Comparison of ENCODE assay signal across 21 cellular contexts in the genomic region with DNA sequence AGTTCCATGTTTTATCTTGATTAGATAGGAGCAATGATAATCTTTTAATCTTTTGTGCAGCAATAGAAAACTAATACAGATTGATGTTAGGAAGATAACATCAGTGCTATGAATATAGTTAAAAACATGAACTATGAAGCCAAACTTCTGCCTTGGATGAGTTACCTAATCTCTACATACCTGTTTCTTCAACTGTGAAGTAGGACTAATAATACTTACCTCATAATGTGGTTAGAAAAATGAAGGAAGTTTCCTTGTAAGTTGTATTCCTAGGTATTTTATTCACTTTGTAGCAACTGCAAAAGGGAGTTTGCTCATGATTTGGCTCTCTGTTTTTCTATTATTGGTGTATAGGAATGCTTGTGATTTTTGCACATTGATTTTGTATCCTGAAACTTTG.
DNase-seq lines count a peak whose midpoint lies in the region; ATAC-seq, FAIRE-seq and TF ChIP-seq lines count a peak whose summit lies in the region.
"Had no signal": no experiment of that assay in that cellular context is flagged by ENCODE, and none has a peak within 500 bp of the region (broad histone marks: within the 10 kb centered on the region; RNA-seq: fewer than 3 reads in every experiment).

No MANE protein-coding gene starts in this region.

- no peak for DNase-seq in RCC 7860 (ENCODE audit: low spot score)
- no peak for DNase-seq in hepatocyte (ENCODE audit: low spot score)
- peak; percentile 79 for DNase-seq in kidney tubule cell (ENCODE audit: low spot score)
- DNase-seq in renal cortical epithelial cell (ENCODE audit: low read depth), result peak; percentile 70
- DNase-seq in heart left ventricle, result no peak
- no peak for DNase-seq in right atrium auricular region (ENCODE audit: low spot score)
- DNase-seq: Caco-2; CD4-positive, CD25-positive, alpha-beta regulatory T cell; CD8-positive, alpha-beta T cell; DMS153; DND-41; GM23248; H7; HCEC 1CT had no signal

- TF ChIP-seq CTCF in hepatocyte (IDR thresholded peaks at IDR 0.05; ENCODE audit: poor library complexity) (no peak), heart left ventricle (IDR thresholded peaks at IDR 0.05) (no peak), right atrium auricular region (IDR thresholded peaks at IDR 0.05) (no peak)

- H3K4me1 ChIP-seq in hepatocyte (ENCODE audit: insufficient read depth) (no peaks in the 10 kb centered on the region), heart left ventricle (peaks cover 0 to 6% (median 0%) of the 10 kb centered on the region in 12 donors), right atrium auricular region (no peaks in the 10 kb centered on the region)
- H3K4me1 ChIP-seq: BLaER1 had no signal

- no peaks in the 10 kb centered on the region for H3K9me2 ChIP-seq in hepatocyte (replicated peaks; ENCODE audit: insufficient read depth)

- peak; percentile 27 for FAIRE-seq in RCC 7860 (lab: Jason Lieb, UNC)
- FAIRE-seq: A204.1, G401.6, GM12892 had no signal

- H3K27me3 ChIP-seq in hepatocyte (no peaks in the 10 kb centered on the region), heart left ventricle (no peaks in the 10 kb centered on the region), right atrium auricular region (no peaks in the 10 kb centered on the region)
- H3K27me3 ChIP-seq: BLaER1 had no signal

- no peak overlapping the region for H3K4me3 ChIP-seq in hepatocyte
- no peak overlapping the region for H3K4me3 ChIP-seq in heart left ventricle
- H3K4me3 ChIP-seq in right atrium auricular region, result no peak overlapping the region
- H3K4me3 ChIP-seq: BLaER1, GM23248 had no signal

- H2AFZ ChIP-seq in hepatocyte, result no peak overlapping the region
- H2AFZ ChIP-seq: GM23248 had no signal

- no peaks in the 10 kb centered on the region for H4K20me1 ChIP-seq in hepatocyte (ENCODE audit: insufficient read depth, poor library complexity, severe bottlenecking)
- H4K20me1 ChIP-seq: BLaER1 had no signal

- no peaks in the 10 kb centered on the region for H3K9me3 ChIP-seq in hepatocyte (ENCODE audit: low read depth)
- H3K9me3 ChIP-seq in heart left ventricle, result peaks cover 0 to 33% (median 0%) of the 10 kb centered on the region in 12 donors
- H3K9me3 ChIP-seq in right atrium auricular region, result no peaks in the 10 kb centered on the region
- H3K9me3 ChIP-seq: BLaER1, Caco-2 had no signal

- intact Hi-C loops in heart left ventricle (cut with DNase I), result no loop called here

- no peak for TF ChIP-seq POLR2A in heart left ventricle (IDR thresholded peaks at IDR 0.05)

- no peak for ATAC-seq in heart left ventricle
- no peak for ATAC-seq in GM18909 (IDR thresholded peaks at IDR 0.05; ENCODE audit: poor library complexity, unreplicated experiment)
- ATAC-seq: CD8-positive, alpha-beta T cell had no signal

- peak overlapping the region; percentile 16 for H3K4me2 ChIP-seq in hepatocyte
- H3K4me2 ChIP-seq: BLaER1 had no signal

- peak overlapping the region; percentile 63 for H3K27ac ChIP-seq in hepatocyte
- H3K27ac ChIP-seq in heart left ventricle, result no peak overlapping the region
- no peak overlapping the region for H3K27ac ChIP-seq in right atrium auricular region
- H3K27ac ChIP-seq: 22Rv1, BLaER1, C4-2B, GM23248 had no signal

- no peaks in the 10 kb centered on the region for H3K36me3 ChIP-seq in hepatocyte (replicated peaks; ENCODE audit: insufficient read depth, low read depth)
- peaks cover 0 to 6% (median 0%) of the 10 kb centered on the region in 9 donors for H3K36me3 ChIP-seq in heart left ventricle
- no peaks in the 10 kb centered on the region for H3K36me3 ChIP-seq in right atrium auricular region
- H3K36me3 ChIP-seq: BLaER1 had no signal

- H3K79me2 ChIP-seq in hepatocyte, result no peaks in the 10 kb centered on the region

Comparison
In these comparisons a context has a peak if more than half of its experiments do, and no peak if none do; other contexts are left out.
1. DNase-seq: peak in kidney tubule cell (single experiment) and renal cortical epithelial cell (single experiment); none in RCC 7860 (single experiment), hepatocyte (single experiment), heart left ventricle (0 of 5) and right atrium auricular region (single experiment).